Comparison of ENCODE assay signal across 24 cellular contexts in the genomic region with DNA sequence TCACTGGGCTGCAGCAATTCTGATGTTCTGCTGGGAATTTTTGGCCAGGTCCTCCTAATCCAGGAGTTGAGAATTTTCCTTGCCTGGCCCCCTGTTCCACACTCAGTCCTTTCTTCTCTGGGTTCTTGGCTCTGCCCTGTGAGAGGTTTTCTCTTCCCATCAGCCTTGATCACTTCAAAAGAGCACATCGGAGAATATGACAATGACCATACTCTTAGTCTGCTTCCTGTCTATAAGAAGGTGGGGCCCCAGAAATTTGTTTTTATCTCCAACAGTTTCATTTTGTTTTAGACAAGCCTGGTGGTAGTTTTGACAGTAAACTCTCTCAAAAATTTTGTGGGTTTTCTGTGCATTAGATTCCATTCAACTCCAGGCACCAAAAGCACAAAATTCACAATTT.
DNase-seq lines count a peak whose midpoint lies in the region; ATAC-seq and TF ChIP-seq lines count a peak whose summit lies in the region.
"Had no signal": no experiment of that assay in that cellular context is flagged by ENCODE, and none has a peak within 500 bp of the region (broad histone marks: within the 10 kb centered on the region; RNA-seq: fewer than 3 reads in every experiment).

No MANE protein-coding gene starts in this region.

- no peaks in the 10 kb centered on the region for H3K27me3 ChIP-seq in CD4-positive, alpha-beta T cell (ENCODE audit: control insufficient read depth, insufficient read depth, low read length)
- H3K27me3 ChIP-seq in endodermal cell (ENCODE audit: control insufficient read depth, insufficient read depth, low read length, poor library complexity, severe bottlenecking), result peaks cover under 1% of the 10 kb centered on the region
- H3K27me3 ChIP-seq: adrenal gland, body of pancreas, gastrocnemius medialis had no signal

- no peaks in the 10 kb centered on the region for H3K9me3 ChIP-seq in CD4-positive, alpha-beta T cell (ENCODE audit: control insufficient read depth, low read length)
- H3K9me3 ChIP-seq in endodermal cell (ENCODE audit: control insufficient read depth, low read length), result peaks cover 4% of the 10 kb centered on the region
- H3K9me3 ChIP-seq: adrenal gland, body of pancreas, gastrocnemius medialis, tibial artery had no signal

- H3K27ac ChIP-seq in CD4-positive, alpha-beta T cell (ENCODE audit: low read depth, low read length), result no peak overlapping the region
- no peak overlapping the region for H3K27ac ChIP-seq in endodermal cell (ENCODE audit: low read depth, low read length)
- H3K27ac ChIP-seq: adrenal gland, body of pancreas, gastrocnemius medialis, tibial artery had no signal

- peak; percentile 81 for ATAC-seq in CD4-positive, alpha-beta T cell (ENCODE audit: poor library complexity)
- peak; percentile 79 for ATAC-seq in activated naive CD8-positive, alpha-beta T cell treated with anti-CD3 and anti-CD28 coated beads, Interleukin-2, amount 50 U/mL, for 24 hours
- ATAC-seq: body of pancreas, gastrocnemius medialis, T-helper 17 cell had no signal

- H3K4me1 Mint-ChIP-seq in activated CD4-positive, alpha-beta T cell treated with anti-CD3 and anti-CD28 coated beads, Interleukin-2, amount 10 ng/mL, durations not matched to agents 24 days and 14 days, result peaks cover 14% of the 10 kb centered on the region
- peaks cover 12% of the 10 kb centered on the region for H3K4me1 Mint-ChIP-seq in CD4-positive, alpha-beta T cell (ENCODE audit: low read depth)
- peaks cover 18% of the 10 kb centered on the region for H3K4me1 Mint-ChIP-seq in T-helper 2 cell treated with Interferon-gamma antibody and Interleukin-4, amounts not matched to agents 5 μg/mL and 100 μg/mL, for 36 hours (ENCODE audit: low read depth)
- H3K4me1 Mint-ChIP-seq in activated naive CD8-positive, alpha-beta T cell treated with anti-CD3 and anti-CD28 coated beads, Interleukin-2, amount 50 U/mL, for 24 hours, result peaks cover 16% of the 10 kb centered on the region
- H3K4me1 Mint-ChIP-seq in progenitor cell of endocrine pancreas (ENCODE audit: low read depth), result no peaks in the 10 kb centered on the region
- no peaks in the 10 kb centered on the region for H3K4me1 Mint-ChIP-seq in endodermal cell

- POLR2A ChIA-PET in CD4-positive, alpha-beta T cell (lab: Charles Lee), result interaction anchor here (1.0 kb wide), 1 partner anchor 17 kb away, joined by 3 read pairs; no protein-coding TSS in a partner anchor

- no peak for TF ChIP-seq CTCF in CD4-positive, alpha-beta T cell (IDR thresholded peaks at IDR 0.05)
- TF ChIP-seq CTCF in progenitor cell of endocrine pancreas (IDR thresholded peaks at IDR 0.05; ENCODE audit: unreplicated experiment) (no peak), endodermal cell (conservative IDR thresholded peaks at IDR 0.05) (no peak)

- intact Hi-C loops in activated CD4-positive, alpha-beta T cell treated with anti-CD3 and anti-CD28 coated beads, Interleukin-2, amount 10 ng/mL, durations not matched to agents 24 days and 14 days (cut with micrococcal nuclease), result loop anchor here (2.0 kb wide), 1 partner anchor 24 kb away; no protein-coding TSS in a partner anchor
- intact Hi-C loops in CD4-positive, alpha-beta T cell (cut with DNase I, micrococcal nuclease), result no loop called here

- H3K36me3 Mint-ChIP-seq in activated CD4-positive, alpha-beta T cell treated with anti-CD3 and anti-CD28 coated beads, Interleukin-2, amount 10 ng/mL, durations not matched to agents 24 days and 14 days (ENCODE audit: low read depth), result peaks cover 3% of the 10 kb centered on the region
- H3K36me3 Mint-ChIP-seq in CD4-positive, alpha-beta T cell (ENCODE audit: low read depth), result no peaks in the 10 kb centered on the region
- peaks cover 4% of the 10 kb centered on the region for H3K36me3 Mint-ChIP-seq in T-helper 2 cell treated with Interferon-gamma antibody and Interleukin-4, amounts not matched to agents 5 μg/mL and 100 μg/mL, for 36 hours (ENCODE audit: low read depth)
- no peaks in the 10 kb centered on the region for H3K36me3 Mint-ChIP-seq in activated naive CD8-positive, alpha-beta T cell treated with anti-CD3 and anti-CD28 coated beads, Interleukin-2, amount 50 U/mL, for 24 hours (ENCODE audit: low read depth)
- no peaks in the 10 kb centered on the region for H3K36me3 Mint-ChIP-seq in progenitor cell of endocrine pancreas (ENCODE audit: insufficient read depth)
- no peaks in the 10 kb centered on the region for H3K36me3 Mint-ChIP-seq in endodermal cell (ENCODE audit: low read depth)

- DNase-seq in activated CD4-positive, alpha-beta T cell treated with anti-CD3 and anti-CD28 coated beads, Interleukin-2, amount 10 ng/mL, durations not matched to agents 24 days and 14 days, result peak; percentile 72
- DNase-seq in activated CD4-positive, alpha-beta T cell treated with anti-CD3 and anti-CD28 coated beads for 4 hours, result no peak
- no peak for DNase-seq in CD4-positive, alpha-beta T cell
- DNase-seq in T-helper 2 cell treated with Interferon-gamma antibody and Interleukin-4, amounts not matched to agents 5 μg/mL and 100 μg/mL, for 36 hours (ENCODE audit: low spot score), result no peak
- DNase-seq in activated naive CD8-positive, alpha-beta T cell treated with anti-CD3 and anti-CD28 coated beads, Interleukin-2, amount 50 U/mL, for 24 hours, result no peak
- no peak for DNase-seq in progenitor cell of endocrine pancreas (ENCODE audit: low spot score, unreplicated experiment)
- no peak for DNase-seq in endodermal cell
- no peak for DNase-seq in CD1c-positive myeloid dendritic cell (ENCODE audit: extremely low spot score)
- DNase-seq: activated CD4-positive, alpha-beta T cell treated with anti-CD3 and anti-CD28 coated beads for 48 hours; adrenal gland; body of pancreas; cerebellar nuclear complex; COR-L47; DMS79; gastrocnemius medialis; KBM-7; NCI-H1417; NCI-H2081 treated with DMSO at 0.1 percent for 48 hours; NCI-H82; RPMI8226; T-helper 17 cell; tibial artery had no signal

- CTCF ChIA-PET in CD4-positive, alpha-beta T cell (lab: Charles Lee), result no interaction called here

- no peak overlapping the region for H3K4me3 ChIP-seq in endodermal cell (ENCODE audit: low read length)
- H3K4me3 ChIP-seq: adrenal gland, body of pancreas, gastrocnemius medialis, lung, tibial artery had no signal

- 83% methylated on average over 1 of the region's 1 CpG; no CpG with 5 or more reads in 1 of the 2 experiments for WGBS in endodermal cell (ENCODE audit: insufficient coverage in 1 of 2, insufficient read length in 1 of 2), 2 experiments

- peaks cover 4% of the 10 kb centered on the region for H3K4me1 ChIP-seq in endodermal cell (ENCODE audit: control insufficient read depth, insufficient read depth, low read length)
- H3K4me1 ChIP-seq: adrenal gland, body of pancreas, gastrocnemius medialis, tibial artery had no signal

- H3K9ac ChIP-seq in endodermal cell (ENCODE audit: extremely low read depth, low read length, poor library complexity, severe bottlenecking), result no peak overlapping the region

- peak overlapping the region; percentile 87 for H3K27ac Mint-ChIP-seq in activated CD4-positive, alpha-beta T cell treated with anti-CD3 and anti-CD28 coated beads, Interleukin-2, amount 10 ng/mL, durations not matched to agents 24 days and 14 days
- H3K27ac Mint-ChIP-seq in CD4-positive, alpha-beta T cell, result peak overlapping the region; percentile 66
- H3K27ac Mint-ChIP-seq in T-helper 2 cell treated with Interferon-gamma antibody and Interleukin-4, amounts not matched to agents 5 μg/mL and 100 μg/mL, for 36 hours, result peak overlapping the region; percentile 84
- H3K27ac Mint-ChIP-seq in activated naive CD8-positive, alpha-beta T cell treated with anti-CD3 and anti-CD28 coated beads, Interleukin-2, amount 50 U/mL, for 24 hours, result peak overlapping the region; percentile 48
- no peak overlapping the region for H3K27ac Mint-ChIP-seq in progenitor cell of endocrine pancreas
- H3K27ac Mint-ChIP-seq in endodermal cell, result no peak overlapping the region
- H3K27ac Mint-ChIP-seq: nephron, T-helper 17 cell had no signal

- H3K36me3 ChIP-seq in endodermal cell (ENCODE audit: control insufficient read depth, insufficient read depth, low read length), result no peaks in the 10 kb centered on the region
- H3K36me3 ChIP-seq: adrenal gland, gastrocnemius medialis, tibial artery had no signal

- no peaks in the 10 kb centered on the region for H3K27me3 Mint-ChIP-seq in activated CD4-positive, alpha-beta T cell treated with anti-CD3 and anti-CD28 coated beads, Interleukin-2, amount 10 ng/mL, durations not matched to agents 24 days and 14 days
- H3K27me3 Mint-ChIP-seq in CD4-positive, alpha-beta T cell, result no peaks in the 10 kb centered on the region
- peaks cover 3% of the 10 kb centered on the region for H3K27me3 Mint-ChIP-seq in T-helper 2 cell treated with Interferon-gamma antibody and Interleukin-4, amounts not matched to agents 5 μg/mL and 100 μg/mL, for 36 hours (ENCODE audit: low read depth)
- H3K27me3 Mint-ChIP-seq in activated naive CD8-positive, alpha-beta T cell treated with anti-CD3 and anti-CD28 coated beads, Interleukin-2, amount 50 U/mL, for 24 hours, result no peaks in the 10 kb centered on the region
- H3K27me3 Mint-ChIP-seq in progenitor cell of endocrine pancreas (peaks cover 15% of the 10 kb centered on the region), endodermal cell (ENCODE audit: insufficient read depth) (no peaks in the 10 kb centered on the region)

- H3K9me3 Mint-ChIP-seq in activated CD4-positive, alpha-beta T cell treated with anti-CD3 and anti-CD28 coated beads, Interleukin-2, amount 10 ng/mL, durations not matched to agents 24 days and 14 days, result peaks cover 2% of the 10 kb centered on the region
- no peaks in the 10 kb centered on the region for H3K9me3 Mint-ChIP-seq in CD4-positive, alpha-beta T cell
- peaks cover 3% of the 10 kb centered on the region for H3K9me3 Mint-ChIP-seq in T-helper 2 cell treated with Interferon-gamma antibody and Interleukin-4, amounts not matched to agents 5 μg/mL and 100 μg/mL, for 36 hours
- H3K9me3 Mint-ChIP-seq in activated naive CD8-positive, alpha-beta T cell treated with anti-CD3 and anti-CD28 coated beads, Interleukin-2, amount 50 U/mL, for 24 hours, result no peaks in the 10 kb centered on the region
- no peaks in the 10 kb centered on the region for H3K9me3 Mint-ChIP-seq in progenitor cell of endocrine pancreas (ENCODE audit: low read depth)
- H3K9me3 Mint-ChIP-seq in endodermal cell, result peaks cover 2% of the 10 kb centered on the region
- H3K9me3 Mint-ChIP-seq: nephron had no signal

- H3K4me3 Mint-ChIP-seq in activated CD4-positive, alpha-beta T cell treated with anti-CD3 and anti-CD28 coated beads, Interleukin-2, amount 10 ng/mL, durations not matched to agents 24 days and 14 days, result peak overlapping the region; percentile 54
- no peak overlapping the region for H3K4me3 Mint-ChIP-seq in CD4-positive, alpha-beta T cell
- peak overlapping the region; percentile 52 for H3K4me3 Mint-ChIP-seq in T-helper 2 cell treated with Interferon-gamma antibody and Interleukin-4, amounts not matched to agents 5 μg/mL and 100 μg/mL, for 36 hours
- H3K4me3 Mint-ChIP-seq in activated naive CD8-positive, alpha-beta T cell treated with anti-CD3 and anti-CD28 coated beads, Interleukin-2, amount 50 U/mL, for 24 hours, result peak overlapping the region; percentile 10
- H3K4me3 Mint-ChIP-seq in progenitor cell of endocrine pancreas (ENCODE audit: low read depth), result no peak overlapping the region
- H3K4me3 Mint-ChIP-seq in endodermal cell, result no peak overlapping the region
- H3K4me3 Mint-ChIP-seq: nephron, T-helper 17 cell had no signal

Comparison
In these comparisons a context has a peak if more than half of its experiments do, and no peak if none do; other contexts are left out.
1. H3K27ac Mint-ChIP-seq: peak in activated CD4-positive, alpha-beta T cell treated with anti-CD3 and anti-CD28 coated beads, Interleukin-2, amount 10 ng/mL, durations not matched to agents 24 days and 14 days (single experiment), CD4-positive, alpha-beta T cell (single experiment), T-helper 2 cell treated with Interferon-gamma antibody and Interleukin-4, amounts not matched to agents 5 μg/mL and 100 μg/mL, for 36 hours (single experiment) and activated naive CD8-positive, alpha-beta T cell treated with anti-CD3 and anti-CD28 coated beads, Interleukin-2, amount 50 U/mL, for 24 hours (single experiment); none in progenitor cell of endocrine pancreas (single experiment) and endodermal cell (single experiment).
2. H3K4me3 Mint-ChIP-seq: peak in activated CD4-positive, alpha-beta T cell treated with anti-CD3 and anti-CD28 coated beads, Interleukin-2, amount 10 ng/mL, durations not matched to agents 24 days and 14 days (single experiment), T-helper 2 cell treated with Interferon-gamma antibody and Interleukin-4, amounts not matched to agents 5 μg/mL and 100 μg/mL, for 36 hours (single experiment) and activated naive CD8-positive, alpha-beta T cell treated with anti-CD3 and anti-CD28 coated beads, Interleukin-2, amount 50 U/mL, for 24 hours (single experiment); none in CD4-positive, alpha-beta T cell (single experiment), progenitor cell of endocrine pancreas (single experiment) and endodermal cell (single experiment).